In the genomic region with DNA sequence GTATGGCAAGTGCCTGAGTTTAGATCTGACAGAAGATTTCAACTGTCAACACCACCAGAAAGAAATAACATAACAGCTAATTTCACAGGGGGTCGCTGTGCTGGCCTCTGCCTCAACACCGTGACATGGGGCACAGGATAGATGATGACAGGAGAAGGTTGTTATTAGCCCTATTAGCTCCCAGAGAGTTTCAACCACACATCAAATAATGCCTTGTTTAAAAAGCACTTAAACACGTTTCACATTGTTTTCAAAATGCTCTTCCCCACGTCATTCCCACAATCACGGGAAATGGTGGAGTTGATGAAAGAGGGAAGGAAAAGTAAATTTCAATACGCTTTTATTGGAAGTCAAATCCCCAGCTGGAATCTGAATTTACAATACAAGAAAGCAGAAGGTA, we compare ENCODE assay signal across 21 cellular contexts.
"Had no signal": no experiment of that assay in that cellular context is flagged by ENCODE, and none has a peak within 500 bp of the region (broad histone marks: within the 10 kb centered on the region; RNA-seq: fewer than 3 reads in every experiment).

No MANE protein-coding gene starts in this region.

- H3K9me3 ChIP-seq: esophagus muscularis mucosa, spleen, transverse colon had no signal

- H3K27ac ChIP-seq: brain microvascular endothelial cell, esophagus muscularis mucosa, spleen, transverse colon had no signal

- ATAC-seq: activated naive CD4-positive, alpha-beta T cell treated with anti-CD3 and anti-CD28 coated beads, Interleukin-2, amount 50 U/mL, for 72 hours; activated T-cell treated with anti-CD3 and anti-CD28 coated beads, Interleukin-2, amount 50 U/mL, for 4 hours; left colon; sciatic nerve had no signal

- H3K4me1 ChIP-seq: esophagus muscularis mucosa, spleen, transverse colon had no signal

- DNase-seq: activated CD4-positive, alpha-beta memory T cell treated with anti-CD3 and anti-CD28 coated beads for 36 hours; activated CD4-positive, alpha-beta T cell treated with anti-CD3 and anti-CD28 coated beads for 1 hour; activated effector memory CD4-positive, alpha-beta T cell treated with anti-CD3 and anti-CD28 coated beads, Interleukin-2, amount 50 U/mL, for 16 hours; activated T-cell treated with anti-CD3 and anti-CD28 coated beads, Interleukin-2, amount 50 U/mL, for 4 hours; amygdala; brain microvascular endothelial cell; dermis blood vessel endothelial cell; foreskin fibroblast; head of caudate nucleus; left colon; naive B cell; occipital lobe; spleen; stimulated activated CD4-positive, alpha-beta T cell treated with anti-CD3 and anti-CD28 coated beads, Interleukin-2, amount 100 ng/mL, for 24 hours; stimulated activated naive CD4-positive, alpha-beta T cell; substantia nigra; transverse colon had no signal

- H3K9me3 Mint-ChIP-seq: activated CD4-positive, alpha-beta memory T cell treated with anti-CD3 and anti-CD28 coated beads for 36 hours; activated naive CD4-positive, alpha-beta T cell treated with anti-CD3 and anti-CD28 coated beads, Interleukin-2, amount 50 U/mL, for 72 hours; activated T-cell treated with anti-CD3 and anti-CD28 coated beads, Interleukin-2, amount 50 U/mL, for 4 hours had no signal

- H3K4me3 Mint-ChIP-seq: activated CD4-positive, alpha-beta memory T cell treated with anti-CD3 and anti-CD28 coated beads for 36 hours; activated T-cell treated with anti-CD3 and anti-CD28 coated beads, Interleukin-2, amount 50 U/mL, for 4 hours; naive B cell had no signal

- H3K4me1 Mint-ChIP-seq: naive B cell had no signal

- H3K27ac Mint-ChIP-seq: activated CD4-positive, alpha-beta memory T cell treated with anti-CD3 and anti-CD28 coated beads for 36 hours; activated naive CD4-positive, alpha-beta T cell treated with anti-CD3 and anti-CD28 coated beads, Interleukin-2, amount 50 U/mL, for 72 hours; naive B cell had no signal

- H3K36me3 Mint-ChIP-seq: activated CD4-positive, alpha-beta memory T cell treated with anti-CD3 and anti-CD28 coated beads for 36 hours; activated naive CD4-positive, alpha-beta T cell treated with anti-CD3 and anti-CD28 coated beads, Interleukin-2, amount 50 U/mL, for 72 hours; naive B cell had no signal

- H3K27me3 Mint-ChIP-seq: activated CD4-positive, alpha-beta memory T cell treated with anti-CD3 and anti-CD28 coated beads for 36 hours had no signal

- H3K4me3 ChIP-seq: esophagus muscularis mucosa, lung, spleen, transverse colon had no signal

- H3K36me3 ChIP-seq: brain microvascular endothelial cell, esophagus muscularis mucosa, spleen, transverse colon had no signal

- H3K27me3 ChIP-seq: brain microvascular endothelial cell, esophagus muscularis mucosa, spleen, transverse colon had no signal
